24 cellular contexts compared by ENCODE assay signal in genomic region chr10:33967721-33968120, GRCh38.
"Had no signal": no experiment of that assay in that cellular context is flagged by ENCODE, and none has a peak within 500 bp of the region (broad histone marks: within the 10 kb centered on the region; RNA-seq: fewer than 3 reads in every experiment).

No MANE protein-coding gene starts in this region.

- H2AFZ ChIP-seq: parathyroid adenoma had no signal

- DNase-seq: dorsolateral prefrontal cortex; effector CD4-positive, alpha-beta T cell; foreskin keratinocyte; heart right ventricle; hippocampal formation; left cardiac atrium; left lung; mesenchymal stem cell; mucosa of descending colon; naive B cell; stimulated activated CD4-positive, alpha-beta T cell treated with anti-CD3 and anti-CD28 coated beads, Interleukin-12 subunit alpha, Interleukin-12 subunit beta, amount 100 ng/mL, for 4 hours; stimulated activated CD4-positive, alpha-beta T cell treated with anti-CD3 and anti-CD28 coated beads, Interleukin-1b, Interleukin-23, amount 100 ng/mL, for 48 hours; stimulated activated CD4-positive, alpha-beta T cell treated with anti-CD3 and anti-CD28 coated beads, Interleukin-4, amount 100 ng/mL, for 1 hour; stimulated activated CD8-positive, alpha-beta memory T cell treated with anti-CD3 and anti-CD28 coated beads, Interleukin-4, amount 100 ng/mL, for 48 hours; stimulated activated naive CD4-positive, alpha-beta T cell; stimulated activated naive CD8-positive, alpha-beta T cell treated with anti-CD3 and anti-CD28 coated beads, Interleukin-15, amount 100 ng/mL, for 72 hours had no signal

- H3K79me2 ChIP-seq: parathyroid adenoma had no signal

- H3K9ac ChIP-seq: parathyroid adenoma had no signal

- H3K36me3 ChIP-seq: gastroesophageal sphincter, heart right ventricle, left lung, neutrophil, right atrium auricular region, suprapubic skin had no signal

- H3K4me3 ChIP-seq: dorsolateral prefrontal cortex, gastroesophageal sphincter, heart right ventricle, left lung, mucosa of descending colon, right atrium auricular region, smooth muscle cell, suprapubic skin had no signal

- H3K27me3 ChIP-seq: foreskin keratinocyte, gastroesophageal sphincter, heart right ventricle, left lung, neutrophil, right atrium auricular region, suprapubic skin had no signal

- H3K9me3 ChIP-seq: left lung, mucosa of descending colon, neutrophil, right atrium auricular region, suprapubic skin had no signal

- ATAC-seq: foreskin keratinocyte; gastroesophageal sphincter; heart right ventricle; left cardiac atrium; left lung; mucosa of descending colon; natural killer cell treated with Interleukin-12 subunit alpha and Interleukin-12 subunit beta and Interleukin-15 and Interleukin-18, amount 100 ng/mL, for 72 hours; sciatic nerve; stimulated activated naive CD8-positive, alpha-beta T cell treated with anti-CD3 and anti-CD28 coated beads, Interleukin-15, amount 100 ng/mL, for 72 hours had no signal

- H3K4me1 ChIP-seq: foreskin keratinocyte, gastroesophageal sphincter, heart right ventricle, left lung, parathyroid adenoma, right atrium auricular region, suprapubic skin had no signal

- H3K4me2 ChIP-seq: smooth muscle cell had no signal

- H3K27ac ChIP-seq: dorsolateral prefrontal cortex, foreskin keratinocyte, gastroesophageal sphincter, heart right ventricle, left lung, neutrophil, parathyroid adenoma, right atrium auricular region, suprapubic skin had no signal
